ENCODE assay signal across 14 cellular contexts in genomic region chr18:2706903-2707302, GRCh38. TPM values are rescaled to one million over a fixed set of nuclear protein-coding genes. Genes with fewer than 3 reads are reported as not detected.
A peak's percentile ranks its signal among the peaks of the same experiment; 100 is the strongest.
DNase-seq lines count a peak whose midpoint lies in the region; ATAC-seq and TF ChIP-seq lines count a peak whose summit lies in the region.
"Had no signal": no experiment of that assay in that cellular context is flagged by ENCODE, and none has a peak within 500 bp of the region (broad histone marks: within the 10 kb centered on the region; RNA-seq: fewer than 3 reads in every experiment).

No MANE protein-coding gene starts in this region.

- no peaks in the 10 kb centered on the region for H3K9me3 Mint-ChIP-seq in MCF 10A (ENCODE audit: unreplicated experiment)
- H3K9me3 Mint-ChIP-seq in central memory CD8-positive, alpha-beta T cell: no peaks in the 10 kb centered on the region
- H3K9me3 Mint-ChIP-seq: neural crest cell had no signal

- H3K27me3 ChIP-seq in mammary epithelial cell (ENCODE audit: insufficient read depth, low read length) (no peaks in the 10 kb centered on the region), PC-3 (ENCODE audit: low read length) (no peaks in the 10 kb centered on the region)
- H3K27me3 ChIP-seq: foreskin keratinocyte had no signal

- H4K20me1 ChIP-seq in mammary epithelial cell (ENCODE audit: insufficient read depth, low read length) (no peaks in the 10 kb centered on the region), PC-3 (ENCODE audit: low read length) (no peaks in the 10 kb centered on the region)

- H3K27me3 Mint-ChIP-seq in MCF 10A (ENCODE audit: insufficient read depth, unreplicated experiment): no peaks in the 10 kb centered on the region
- H3K27me3 Mint-ChIP-seq in central memory CD8-positive, alpha-beta T cell: no peaks in the 10 kb centered on the region

- H3K4me1 Mint-ChIP-seq in MCF 10A (ENCODE audit: insufficient read depth, unreplicated experiment): peaks cover 5% of the 10 kb centered on the region
- peaks cover 29% of the 10 kb centered on the region for H3K4me1 Mint-ChIP-seq in central memory CD8-positive, alpha-beta T cell
- H3K4me1 Mint-ChIP-seq: neural crest cell had no signal

- H3K36me3 ChIP-seq in mammary epithelial cell (ENCODE audit: insufficient read depth, low read length) (peaks cover 23% of the 10 kb centered on the region), PC-3 (ENCODE audit: low read depth, low read length) (peaks cover 50% of the 10 kb centered on the region)

- in situ Hi-C loops in mammary epithelial cell (cut with MboI; ENCODE audit: low sequenced_read_pairs in 2 of 2): loop anchor here in 1 of 2 donors (10.0 kb wide), 1 partner anchor 62 kb away; no protein-coding TSS in a partner anchor

- H3K4me3 ChIP-seq in mammary epithelial cell (replicated peaks in 1 of 3; ENCODE audit: insufficient read depth in 1 of 3, low read depth in 2 of 3, low read length in 3 of 3): no peak overlapping the region
- H3K4me3 ChIP-seq in PC-3 (ENCODE audit: low read length): no peak overlapping the region

- DNase-seq in MCF 10A (ENCODE audit: unreplicated experiment) (no peak), mammary epithelial cell (no peak), PC-3 (no peak), EL (no peak), left cardiac atrium (no peak), NCI-H128 (lab: John Stamatoyannopoulos, UW; ENCODE audit: unreplicated experiment) (no peak)
- DNase-seq in central memory CD8-positive, alpha-beta T cell (ENCODE audit: low spot score in 2 of 2): no peak
- DNase-seq: activated effector memory CD4-positive, alpha-beta T cell treated with anti-CD3 and anti-CD28 coated beads, Interleukin-2, amount 50 U/mL, for 16 hours; foreskin keratinocyte; stimulated activated CD8-positive, alpha-beta memory T cell treated with anti-CD3 and anti-CD28 coated beads, Interleukin-4, amount 100 ng/mL, for 48 hours; WERI-Rb-1 had no signal

- intact Hi-C loops in MCF 10A (cut with micrococcal nuclease): no loop called here
- intact Hi-C loops in mammary epithelial cell (cut with micrococcal nuclease): no loop called here
- intact Hi-C loops in PC-3 (cut with micrococcal nuclease): no loop called here
- intact Hi-C loops in left cardiac atrium (cut with DNase I): loop anchor here in 1 of 2 donors (10.0 kb wide), 1 partner anchor 48 kb away; no protein-coding TSS in a partner anchor

- peaks cover 75% of the 10 kb centered on the region for H3K36me3 Mint-ChIP-seq in MCF 10A (ENCODE audit: insufficient read depth, unreplicated experiment)
- peaks cover 74% of the 10 kb centered on the region for H3K36me3 Mint-ChIP-seq in central memory CD8-positive, alpha-beta T cell (ENCODE audit: insufficient read depth)

- no peak overlapping the region for H3K4me2 ChIP-seq in mammary epithelial cell (ENCODE audit: insufficient read depth, low read depth, low read length)
- no peak overlapping the region for H3K4me2 ChIP-seq in PC-3 (ENCODE audit: low read length)

- CTCF ChIA-PET in MCF 10A (lab: Yijun Ruan, JAX) (no interaction called here), mammary epithelial cell (lab: Charles Lee; ENCODE audit: low non-redundant PET) (no interaction called here), PC-3 (lab: Charles Lee) (no interaction called here)

- H3K9ac ChIP-seq in mammary epithelial cell (ENCODE audit: insufficient read depth, low read length): no peak overlapping the region
- H3K9ac ChIP-seq in PC-3 (ENCODE audit: low read length): no peak overlapping the region

- H3K9me2 ChIP-seq in PC-3 (replicated peaks; ENCODE audit: low read length): no peaks in the 10 kb centered on the region

- H3K79me2 ChIP-seq in mammary epithelial cell (ENCODE audit: insufficient read depth, low read length) (peaks cover 2% of the 10 kb centered on the region), PC-3 (ENCODE audit: low read length) (no peaks in the 10 kb centered on the region)

- ATAC-seq in PC-3 (no peak), GM21381 (IDR thresholded peaks at IDR 0.05; ENCODE audit: unreplicated experiment) (no peak), left cardiac atrium (no peak)
- ATAC-seq in central memory CD8-positive, alpha-beta T cell (replicated peaks; ENCODE audit: extremely low read depth, poor library complexity, severe bottlenecking): no peak
- ATAC-seq: foreskin keratinocyte had no signal

- peak overlapping the region; percentile 78 for H3K27ac Mint-ChIP-seq in MCF 10A (ENCODE audit: low read depth, unreplicated experiment)
- peak overlapping the region; percentile 26 for H3K27ac Mint-ChIP-seq in central memory CD8-positive, alpha-beta T cell (ENCODE audit: low read depth)

- 100% methylated on average over 5 of the region's 6 CpGs for WGBS in mammary epithelial cell (ENCODE audit: low coverage, missing lambda C conversion rate)

- H3K9me3 ChIP-seq in mammary epithelial cell (replicated peaks; ENCODE audit: insufficient read depth, low read length) (no peaks in the 10 kb centered on the region), PC-3 (ENCODE audit: low read length) (no peaks in the 10 kb centered on the region)

- no peak overlapping the region for H3K4me3 Mint-ChIP-seq in MCF 10A (ENCODE audit: unreplicated experiment)
- peak overlapping the region; percentile 3 for H3K4me3 Mint-ChIP-seq in central memory CD8-positive, alpha-beta T cell
- H3K4me3 Mint-ChIP-seq: neural crest cell had no signal

- H3K4me1 ChIP-seq in mammary epithelial cell (ENCODE audit: insufficient read depth, low read length): no peaks in the 10 kb centered on the region
- no peaks in the 10 kb centered on the region for H3K4me1 ChIP-seq in PC-3 (ENCODE audit: insufficient read depth, low read length)
- H3K4me1 ChIP-seq: foreskin keratinocyte had no signal

- H2AFZ ChIP-seq in mammary epithelial cell (ENCODE audit: low read depth, low read length) (no peak overlapping the region), PC-3 (ENCODE audit: low read length) (no peak overlapping the region)

- BruUV-seq in MCF 10A (replicated peaks; lab: Mats Ljungman, UMichigan): no TSS peak
- no TSS peak for BruUV-seq in mammary epithelial cell (replicated peaks; lab: Mats Ljungman, UMichigan)
- BruUV-seq in PC-3 (replicated peaks; lab: Mats Ljungman, UMichigan): TSS peak; percentile 12

- H3K27ac ChIP-seq in mammary epithelial cell (ENCODE audit: insufficient read depth, low read depth, low read length) (no peak overlapping the region), PC-3 (ENCODE audit: low read length) (no peak overlapping the region)
- H3K27ac ChIP-seq: C4-2B, foreskin keratinocyte, WERI-Rb-1 had no signal

- no peak for TF ChIP-seq CTCF in MCF 10A (IDR thresholded peaks at IDR 0.05; ENCODE audit: unreplicated experiment)
- no peak for TF ChIP-seq CTCF in mammary epithelial cell (conservative IDR thresholded peaks at IDR 0.05 in 1 of 2, IDR thresholded peaks at IDR 0.05 in 1 of 2; ENCODE audit: extremely low read depth in 1 of 2, insufficient read depth in 1 of 2, low read depth in 1 of 2, low read length in 2 of 2)
- TF ChIP-seq CTCF in PC-3 (conservative IDR thresholded peaks at IDR 0.05; ENCODE audit: low read depth, low read length): no peak

- dilution Hi-C loops in mammary epithelial cell (cut with HindIII; ENCODE audit: low sequenced_read_pairs): no loop called here

- no peaks in the 10 kb centered on the region for H3F3A ChIP-seq in PC-3 (ENCODE audit: low read length, unreplicated experiment)

- POLR2A ChIA-PET in MCF 10A (lab: Yijun Ruan, JAX): interaction anchor here (1.1 kb wide), 1 partner anchor 34 kb away, joined by 3 read pairs; no protein-coding TSS in a partner anchor
- POLR2A ChIA-PET in PC-3 (lab: Charles Lee; ENCODE audit: unreplicated experiment): no interaction called here

RNA-seq across cellular contexts. Expression of gene SMCHD1, which starts 51.4 kb away (rescaled TPM):
- total RNA-seq in MCF 10A (2022) (43.7 and 50.7 TPM in 2 replicates), mammary epithelial cell (10 to 100 TPM; 44.4 to 56.8 TPM), PC-3 (2014; rRNA removed) (42.0 and 61.0 TPM in 2 replicates), left cardiac atrium (10 to 100 TPM; 24.5 to 28.7 TPM)
- polyA plus RNA-seq in mammary epithelial cell: 9.0 TPM
- 18.8 TPM for polyA minus RNA-seq in mammary epithelial cell
